In the genomic region with DNA sequence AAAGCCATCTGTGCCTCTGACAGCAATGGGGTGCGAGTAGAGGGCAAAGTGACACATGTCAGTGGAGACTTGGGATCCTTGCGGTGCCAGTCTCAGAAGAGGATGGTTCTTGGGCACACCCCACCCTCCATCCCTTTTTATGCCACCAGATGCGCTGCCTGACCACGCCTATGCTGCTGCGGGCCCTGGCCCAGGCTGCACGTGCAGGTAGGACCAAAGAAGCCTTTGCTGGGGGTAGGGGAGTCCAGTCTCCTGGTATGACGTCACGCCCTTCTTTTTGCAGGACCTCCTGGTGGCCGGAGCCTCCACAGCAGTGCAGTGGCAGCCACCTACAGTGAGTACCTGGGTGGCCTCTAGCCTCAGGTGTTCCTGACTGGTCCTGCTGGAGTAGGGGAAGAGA, we compare ENCODE assay signal across 10 cellular contexts. TPM values are rescaled to one million over a fixed set of nuclear protein-coding genes. Genes with fewer than 3 reads are reported as not detected.
DNase-seq lines count a peak whose midpoint lies in the region; ATAC-seq and TF ChIP-seq lines count a peak whose summit lies in the region.
"Had no signal": no experiment of that assay in that cellular context is flagged by ENCODE, and none has a peak within 500 bp of the region (broad histone marks: within the 10 kb centered on the region; RNA-seq: fewer than 3 reads in every experiment).

No MANE protein-coding gene starts in this region.

- TF ChIP-seq RAD21 in SK-N-SH (IDR thresholded peaks at IDR 0.05; ENCODE audit: low read length) = no peak

- peaks cover 30 to 31% of the 10 kb centered on the region in 2 experiments; a peak in 3 of 4 replicates for H3K4me1 ChIP-seq in SK-N-SH (ENCODE audit: control insufficient read depth in 1 of 2, insufficient read depth in 2 of 2, low read depth in 1 of 2, low read length in 1 of 2)
- H3K4me1 ChIP-seq in OCI-LY1 (ENCODE audit: insufficient read depth, low read length, severe bottlenecking) = peaks cover 23% of the 10 kb centered on the region
- peaks cover 41% of the 10 kb centered on the region for H3K4me1 ChIP-seq in osteoblast (ENCODE audit: insufficient read depth, low read length)

- CTCF ChIA-PET in SK-N-SH (lab: Yijun Ruan, JAX) = no interaction called here

- in situ Hi-C loops in GM13976 (cut with MboI; ENCODE audit: low sequenced_read_pairs, unreplicated experiment) = no loop called here

- H3K4me3 ChIP-seq in SK-N-SH (ENCODE audit: low read depth in 2 of 2, low read length in 1 of 2) (peak overlapping the region in 1 of 2 experiments; percentile 81; a peak in 1 of 4 replicates), OCI-LY1 (ENCODE audit: low read depth, low read length, poor library complexity, severe bottlenecking) (peak overlapping the region; percentile 85), dorsolateral prefrontal cortex (peak overlapping the region in 37 of 59 donors; percentile 79 to 99 (median 88)), osteoblast (ENCODE audit: insufficient read depth, low read length) (peak overlapping the region; percentile 82)

- H4K20me1 ChIP-seq in SK-N-SH (ENCODE audit: insufficient read depth) (no peaks in the 10 kb centered on the region), OCI-LY1 (ENCODE audit: insufficient read depth, low read length) (no peaks in the 10 kb centered on the region), osteoblast (ENCODE audit: insufficient read depth, low read length) (no peaks in the 10 kb centered on the region)

- WGBS in SK-N-SH (ENCODE audit: low lambda C conversion rate) = 96% methylated on average over 8 of the region's 9 CpGs

- no peak for ATAC-seq in SK-N-SH treated with all-trans-retinoic acid at 6 μM for 48 hours
- ATAC-seq in GM18505 (IDR thresholded peaks at IDR 0.05; ENCODE audit: unreplicated experiment) = no peak

- H3K27me3 ChIP-seq in SK-N-SH (ENCODE audit: insufficient read depth) = no peaks in the 10 kb centered on the region
- no peaks in the 10 kb centered on the region for H3K27me3 ChIP-seq in OCI-LY1 (ENCODE audit: insufficient read depth, low read length)
- H3K27me3 ChIP-seq in dorsolateral prefrontal cortex = no peaks in the 10 kb centered on the region
- H3K27me3 ChIP-seq in osteoblast (ENCODE audit: insufficient read depth, low read length) = no peaks in the 10 kb centered on the region

- no peaks in the 10 kb centered on the region for H3K9me2 ChIP-seq in SK-N-SH
- H3K9me2 ChIP-seq in OCI-LY1 (ENCODE audit: low read depth, low read length) = no peaks in the 10 kb centered on the region

- H3K4me2 ChIP-seq in SK-N-SH (peak overlapping the region; percentile 79), OCI-LY1 (ENCODE audit: low read length) (peak overlapping the region; percentile 94), osteoblast (ENCODE audit: insufficient read depth, low read length) (peak overlapping the region; percentile 98)

- H3K9ac ChIP-seq in SK-N-SH (peak overlapping the region; percentile 89; the same call in 1 of the 2 replicates), OCI-LY1 (ENCODE audit: low read length) (peak overlapping the region; percentile 98; the same call in 1 of the 2 replicates)

- no peaks in the 10 kb centered on the region for H3K9me3 ChIP-seq in SK-N-SH
- H3K9me3 ChIP-seq in OCI-LY1 (ENCODE audit: low read length) = no peaks in the 10 kb centered on the region
- no peaks in the 10 kb centered on the region for H3K9me3 ChIP-seq in osteoblast (ENCODE audit: low read depth, low read length)

- TF ChIP-seq EP300 in SK-N-SH (IDR thresholded peaks at IDR 0.05; ENCODE audit: borderline replicate concordance in 1 of 2, low read depth in 1 of 2, low read length in 1 of 2) = no peak

- no peak for TF ChIP-seq POLR2A in GM18505 (IDR thresholded peaks at IDR 0.05; ENCODE audit: borderline replicate concordance, extremely low read depth, insufficient read depth, insufficient read length)

- DNase-seq in SK-N-SH = no peak
- DNase-seq in dorsolateral prefrontal cortex = no peak
- no peak for DNase-seq in osteoblast (ENCODE audit: insufficient read length, low spot score, missing footprints)
- no peak for DNase-seq in GM13976 (ENCODE audit: low spot score)
- no peak for DNase-seq in activated gamma-delta T cell (lab: John Stamatoyannopoulos, UW)
- DNase-seq: hypothalamus, NCI-H2081 had no signal

- TF ChIP-seq CTCF in SK-N-SH (IDR thresholded peaks at IDR 0.05) (no peak), OCI-LY1 (IDR thresholded peaks at IDR 0.05; ENCODE audit: low read length) (no peak), dorsolateral prefrontal cortex (IDR thresholded peaks at IDR 0.05 in 54 of 56, conservative IDR thresholded peaks at IDR 0.05 in 2 of 56; ENCODE audit: low read depth in 1 of 56, partially characterized antibody in 56 of 56) (no peak), osteoblast (IDR thresholded peaks at IDR 0.05; ENCODE audit: extremely low read depth, low read depth, low read length) (no peak), GM13976 (IDR thresholded peaks at IDR 0.05; ENCODE audit: borderline replicate concordance, control extremely low read depth, extremely low read depth, insufficient read depth, missing control alignments) (no peak)

- intact Hi-C loops in dorsolateral prefrontal cortex (cut with DNase I) = loop anchor here in 1 of 2 donors (5.0 to 10.0 kb wide), 2 partner anchors 85 to 173 kb away; no protein-coding TSS in a partner anchor

- H3F3A ChIP-seq in SK-N-SH (replicated peaks; ENCODE audit: insufficient read depth) (peaks cover 29% of the 10 kb centered on the region), OCI-LY1 (ENCODE audit: insufficient read depth, low read length) (no peaks in the 10 kb centered on the region)

- POLR2A ChIA-PET in SK-N-SH (lab: Yijun Ruan, JAX) = no interaction called here

- H2AFZ ChIP-seq in SK-N-SH (ENCODE audit: low read depth) = no peak overlapping the region
- H2AFZ ChIP-seq in OCI-LY1 (ENCODE audit: low read length) = no peak overlapping the region
- no peak overlapping the region for H2AFZ ChIP-seq in osteoblast (ENCODE audit: low read length)

- H3K79me2 ChIP-seq in SK-N-SH (ENCODE audit: insufficient read depth) = peaks cover 38% of the 10 kb centered on the region
- no peaks in the 10 kb centered on the region for H3K79me2 ChIP-seq in OCI-LY1 (ENCODE audit: insufficient read depth, low read length)
- H3K79me2 ChIP-seq in osteoblast (ENCODE audit: insufficient read depth, low read length) = peaks cover 35% of the 10 kb centered on the region

- H3K27ac ChIP-seq in SK-N-SH (ENCODE audit: low read depth in 2 of 2, low read length in 1 of 2) (no peak overlapping the region), OCI-LY1 (ENCODE audit: low read depth, low read length, poor library complexity, severe bottlenecking) (no peak overlapping the region), dorsolateral prefrontal cortex (peak overlapping the region in 4 of 59 donors; percentile 10 to 97 (median 66)), osteoblast (ENCODE audit: low read depth, low read length) (peak overlapping the region; percentile 91)

- H3K36me3 ChIP-seq in SK-N-SH (replicated peaks in 1 of 2; ENCODE audit: control insufficient read depth in 1 of 2, insufficient read depth in 2 of 2, low read length in 1 of 2) (peaks cover 14 to 19% of the 10 kb centered on the region in 2 experiments), OCI-LY1 (ENCODE audit: insufficient read depth, low read length) (peaks cover 24% of the 10 kb centered on the region; the same call in 1 of the 2 replicates), osteoblast (ENCODE audit: insufficient read depth, low read length) (peaks cover 32% of the 10 kb centered on the region)

TF ChIP-seq in SK-N-SH, 30 proteins besides CTCF, POLR2A, EP300 and RAD21 (continues in another document):
- TF ChIP-seq NRF1 (IDR thresholded peaks at IDR 0.05; ENCODE audit: low read depth, low read length) (no peak), RCOR1 (IDR thresholded peaks at IDR 0.05; ENCODE audit: low read length) (no peak), MEF2A (IDR thresholded peaks at IDR 0.05; ENCODE audit: borderline replicate concordance, low read depth) (no peak)
- TF ChIP-seq, protein P1, sequence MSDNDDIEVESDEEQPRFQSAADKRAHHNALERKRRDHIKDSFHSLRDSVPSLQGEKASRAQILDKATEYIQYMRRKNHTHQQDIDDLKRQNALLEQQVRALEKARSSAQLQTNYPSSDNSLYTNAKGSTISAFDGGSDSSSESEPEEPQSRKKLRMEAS (IDR thresholded peaks at IDR 0.05; ENCODE audit: low read depth) = no peak

TF ChIP-seq in SK-N-SH treated with all-trans-retinoic acid at 6 μM for 48 hours, 23 proteins besides CTCF, POLR2A, EP300 and RAD21 (continues in another document):
- TF ChIP-seq ZNF8 (CRISPR knock-in tag; IDR thresholded peaks at IDR 0.05) (no peak), TOX (CRISPR knock-in tag; IDR thresholded peaks at IDR 0.05; ENCODE audit: borderline replicate concordance) (no peak), BACH2 (CRISPR knock-in tag; IDR thresholded peaks at IDR 0.05; ENCODE audit: borderline replicate concordance) (no peak)

RNA-seq across cellular contexts. Expression of a gene that starts 1.5 kb away (rescaled TPM):
- polyA plus RNA-seq in SK-N-SH (2012; rRNA removed) = 87.2 and 123 TPM in 2 replicates
- 58.2 and 80.4 TPM in 2 replicates for polyA plus RNA-seq in SK-N-SH (2012; cell fraction: cytosol; rRNA removed)
- 123 and 172 TPM in 2 replicates for polyA plus RNA-seq in SK-N-SH (2012; cell fraction: nucleus; rRNA removed)
- total RNA-seq in dorsolateral prefrontal cortex (100 to 1,000 TPM in 119 of 120 experiments, 10 to 100 TPM in 1; 98.7 to 186 (median 138) TPM), osteoblast (60.7 and 73.1 TPM in 2 replicates)

RNA-seq across cellular contexts. Expression of a gene that starts 6.8 kb away (rescaled TPM):
- polyA plus RNA-seq in SK-N-SH (2012; rRNA removed) = 0.58 and 0.73 TPM in 2 replicates
- 0.13 and 0.29 TPM in 2 replicates for polyA plus RNA-seq in SK-N-SH (2012; cell fraction: cytosol; rRNA removed)
- polyA plus RNA-seq in SK-N-SH (2012; cell fraction: nucleus; rRNA removed) = 4.8 and 6.8 TPM in 2 replicates
- total RNA-seq in dorsolateral prefrontal cortex (10 to 100 TPM in 110 of 120 experiments, 1 to 10 TPM in 10; 6.5 to 49.6 (median 16.9) TPM), osteoblast (85.4 and 87.5 TPM in 2 replicates)

RNA-seq across cellular contexts. Expression of a gene that starts 21.9 kb away (rescaled TPM):
- 14.9 and 15.9 TPM in 2 replicates for polyA plus RNA-seq in SK-N-SH (2012; rRNA removed)
- polyA plus RNA-seq in SK-N-SH (2012; cell fraction: cytosol; rRNA removed) = 6.7 and 10.3 TPM in 2 replicates
- polyA plus RNA-seq in SK-N-SH (2012; cell fraction: nucleus; rRNA removed) = 20.7 and 23.3 TPM in 2 replicates
- total RNA-seq in dorsolateral prefrontal cortex (1 to 10 TPM; 1.2 to 7.7 (median 3.1) TPM), osteoblast (59.5 and 63.0 TPM in 2 replicates)

RNA-seq across cellular contexts. Expression of a gene that starts 28.1 kb away (rescaled TPM):
- 28.9 and 30.9 TPM in 2 replicates for polyA plus RNA-seq in SK-N-SH (2012; rRNA removed)
- polyA plus RNA-seq in SK-N-SH (2012; cell fraction: cytosol; rRNA removed) = 9.1 and 18.1 TPM in 2 replicates
- polyA plus RNA-seq in SK-N-SH (2012; cell fraction: nucleus; rRNA removed) = 85.6 and 104 TPM in 2 replicates
- 10 to 100 TPM in 80 of 120 experiments, 1 to 10 TPM in 40; 5.7 to 20.9 (median 11.2) TPM for total RNA-seq in dorsolateral prefrontal cortex
- 36.5 and 39.8 TPM in 2 replicates for total RNA-seq in osteoblast
